14 cellular contexts compared by ENCODE assay signal in the genomic region with DNA sequence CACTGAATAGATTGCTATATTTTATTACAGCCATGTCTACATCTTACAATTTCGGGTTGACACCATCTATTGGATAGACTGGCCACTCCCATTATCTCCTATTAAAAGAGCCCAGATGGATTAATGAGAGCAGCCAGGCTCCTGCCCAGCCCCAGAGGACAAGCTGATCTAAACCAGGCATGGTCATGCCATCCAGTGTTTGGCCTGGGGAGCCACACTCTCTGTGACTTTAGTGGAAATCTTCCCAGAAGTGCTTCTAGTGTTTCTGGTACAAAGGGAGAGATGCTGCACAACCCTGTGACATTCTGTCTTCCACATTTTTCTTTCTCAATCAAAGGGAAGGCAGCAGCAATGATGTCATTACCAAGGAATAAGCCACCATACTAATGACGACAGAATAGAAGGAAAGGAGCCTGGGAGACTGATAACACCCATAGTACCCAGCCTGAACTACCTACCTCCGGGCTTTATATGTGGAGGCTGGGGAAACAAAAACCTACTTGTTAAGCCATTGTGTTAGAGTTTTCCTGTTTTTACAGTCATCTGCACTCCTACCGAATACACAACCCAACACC. TPM values are rescaled to one million over a fixed set of nuclear protein-coding genes. Genes with fewer than 3 reads are reported as not detected.
"Had no signal": no experiment of that assay in that cellular context is flagged by ENCODE, and none has a peak within 500 bp of the region (broad histone marks: within the 10 kb centered on the region; RNA-seq: fewer than 3 reads in every experiment).

No MANE protein-coding gene starts in this region.

- H3K9me3 ChIP-seq: colonic mucosa, gastroesophageal sphincter, tibial artery, vagina had no signal

- H3K4me3 ChIP-seq: colonic mucosa, gastroesophageal sphincter, skin epidermis, tibial artery, vagina had no signal

- H3K4me3 Mint-ChIP-seq: activated CD8-positive, alpha-beta memory T cell treated with anti-CD3 and anti-CD28 coated beads, Interleukin-2, amount 10 ng/mL, durations not matched to agents 7 days and 5 days; activated naive CD8-positive, alpha-beta T cell; activated T-cell treated with anti-CD3 and anti-CD28 coated beads, Interleukin-2, amount 50 U/mL, for 24 hours; nephron progenitor cell had no signal

- DNase-seq: activated CD4-positive, alpha-beta T cell treated with anti-CD3 and anti-CD28 coated beads, Interleukin-2, amount 50 U/mL, for 4 hours; activated CD8-positive, alpha-beta memory T cell treated with anti-CD3 and anti-CD28 coated beads, Interleukin-2, amount 10 ng/mL, durations not matched to agents 7 days and 5 days; activated gamma-delta T cell; activated T-cell treated with anti-CD3 and anti-CD28 coated beads, Interleukin-2, amount 50 U/mL, for 24 hours; colonic mucosa; hippocampal formation; nephron progenitor cell; tibial artery had no signal

- H3K4me1 ChIP-seq: colonic mucosa, gastroesophageal sphincter, tibial artery, vagina had no signal

- H3K4me1 Mint-ChIP-seq: activated CD8-positive, alpha-beta memory T cell treated with anti-CD3 and anti-CD28 coated beads, Interleukin-2, amount 10 ng/mL, durations not matched to agents 7 days and 5 days had no signal

- H3K27ac Mint-ChIP-seq: activated CD8-positive, alpha-beta memory T cell treated with anti-CD3 and anti-CD28 coated beads, Interleukin-2, amount 10 ng/mL, durations not matched to agents 7 days and 5 days; activated naive CD8-positive, alpha-beta T cell; activated T-cell treated with anti-CD3 and anti-CD28 coated beads, Interleukin-2, amount 50 U/mL, for 24 hours had no signal

- ATAC-seq: activated CD4-positive, CD25-positive, alpha-beta regulatory T cell treated with anti-CD3 and anti-CD28 coated beads, Interleukin-2, amount 50 U/mL, for 24 hours; activated CD8-positive, alpha-beta memory T cell treated with anti-CD3 and anti-CD28 coated beads, Interleukin-2, amount 10 ng/mL, durations not matched to agents 7 days and 5 days; gastroesophageal sphincter had no signal

- H3K27ac ChIP-seq: colonic mucosa, gastroesophageal sphincter, skin epidermis, tibial artery, vagina had no signal

- H3K27me3 ChIP-seq: colonic mucosa, gastroesophageal sphincter, tibial artery, vagina had no signal

- H3K9me3 Mint-ChIP-seq: activated T-cell treated with anti-CD3 and anti-CD28 coated beads, Interleukin-2, amount 50 U/mL, for 24 hours; nephron progenitor cell had no signal

- H3K27me3 Mint-ChIP-seq: activated CD8-positive, alpha-beta memory T cell treated with anti-CD3 and anti-CD28 coated beads, Interleukin-2, amount 10 ng/mL, durations not matched to agents 7 days and 5 days; activated T-cell treated with anti-CD3 and anti-CD28 coated beads, Interleukin-2, amount 50 U/mL, for 24 hours had no signal

- H3K36me3 Mint-ChIP-seq: activated CD8-positive, alpha-beta memory T cell treated with anti-CD3 and anti-CD28 coated beads, Interleukin-2, amount 10 ng/mL, durations not matched to agents 7 days and 5 days; activated naive CD8-positive, alpha-beta T cell had no signal

- H3K36me3 ChIP-seq: colonic mucosa, gastroesophageal sphincter, vagina had no signal

RNA-seq across cellular contexts. Expression of a gene that starts 5.0 kb away (rescaled TPM):
- total RNA-seq: T-helper 2 cell treated with Interferon-gamma antibody and Interleukin-4, amounts not matched to agents 100 ng/mL and 5 ng/mL, for 36 hours had no signal
